ENCODE assay signal across 22 cellular contexts in the genomic region with DNA sequence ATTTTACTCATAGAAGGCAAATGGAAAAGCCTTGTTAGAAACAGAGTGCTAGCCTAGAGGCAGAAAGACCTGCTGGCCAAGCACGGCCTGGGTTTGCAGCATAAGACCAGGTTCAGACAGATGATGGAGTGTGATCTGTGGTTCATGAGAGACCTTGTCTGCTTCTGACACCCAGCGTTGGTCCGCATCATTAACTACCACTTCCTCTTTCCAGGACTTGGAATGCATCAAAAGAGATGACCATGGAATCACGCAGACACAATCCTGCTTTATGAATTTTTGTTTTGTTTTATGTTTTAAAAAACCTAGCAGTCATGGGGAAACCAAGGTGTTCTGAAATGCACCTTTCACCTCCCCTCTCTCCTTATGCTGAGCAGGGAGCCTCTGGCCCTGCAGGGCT.
"Had no signal": no experiment of that assay in that cellular context is flagged by ENCODE, and none has a peak within 500 bp of the region (broad histone marks: within the 10 kb centered on the region; RNA-seq: fewer than 3 reads in every experiment).

No MANE protein-coding gene starts in this region.

- DNase-seq: activated B cell treated with CpG ODN at 0.5 μM for 24 hours; activated CD4-positive, alpha-beta memory T cell treated with anti-CD3 and anti-CD28 coated beads for 36 hours; activated CD4-positive, alpha-beta T cell treated with anti-CD3 and anti-CD28 coated beads for 1 hour; activated CD4-positive, alpha-beta T cell treated with anti-CD3 and anti-CD28 coated beads, Interleukin-2, amount 10 ng/mL, durations not matched to agents 24 days and 14 days; activated gamma-delta T cell; activated naive CD4-positive, alpha-beta T cell treated with anti-CD3 and anti-CD28 coated beads for 36 hours; activated T-cell treated with anti-CD3 and anti-CD28 coated beads for 4 hours; activated T-cell treated with anti-CD3 and anti-CD28 coated beads, Interleukin-2, amount 50 U/mL, for 48 hours; amygdala; Karpas-422; MM.1S; NCI-H1092 treated with DMSO at 0.1 percent for 48 hours; NCI-H1417 treated with DMSO at 0.1 percent for 48 hours; NCI-H1694 treated with DMSO at 0.1 percent for 48 hours; NCI-H2029 treated with DMSO at 0.1 percent for 48 hours; NCI-H510A treated with DMSO at 0.1 percent for 48 hours; NCI-H69; NK-92 treated with Interleukin-12 subunit alpha and Interleukin-12 subunit beta, amount 100 ng/mL, for 24 hours; PC-3; SHP77 treated with DMSO at 0.1 percent for 48 hours; T-helper 17 cell; T-helper 9 cell had no signal
